ENCODE assay signal across 13 cellular contexts in the genomic region with DNA sequence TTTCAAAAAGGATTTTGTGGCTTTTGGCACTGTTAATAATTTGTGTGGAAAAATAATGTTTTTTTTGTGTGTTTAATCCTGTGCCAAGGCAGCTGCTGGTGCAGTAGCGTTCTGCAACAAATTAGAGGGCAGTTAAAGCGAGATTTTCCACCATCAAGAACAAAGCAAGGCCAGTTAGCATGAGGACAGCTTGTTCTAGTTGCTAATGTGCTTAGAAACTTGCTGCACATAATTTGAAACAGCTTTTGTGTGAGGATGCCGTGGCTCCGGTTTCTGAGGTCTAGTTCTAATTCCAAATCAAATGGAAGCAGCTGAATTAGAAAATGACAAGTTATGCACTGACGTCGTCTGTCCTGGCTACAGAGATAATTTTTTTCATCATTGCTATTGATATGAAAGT.
DNase-seq lines count a peak whose midpoint lies in the region; ATAC-seq and TF ChIP-seq lines count a peak whose summit lies in the region.
"Had no signal": no experiment of that assay in that cellular context is flagged by ENCODE, and none has a peak within 500 bp of the region (broad histone marks: within the 10 kb centered on the region; RNA-seq: fewer than 3 reads in every experiment).

No MANE protein-coding gene starts in this region.

- H3K4me3 ChIP-seq in coronary artery, result no peak overlapping the region
- H3K4me3 ChIP-seq: breast epithelium had no signal

- peak overlapping the region; percentile 27 to 57 (median 53) for H3K27ac Mint-ChIP-seq in nephron
- H3K27ac Mint-ChIP-seq: activated T-cell treated with anti-CD3 and anti-CD28 coated beads, Interleukin-2, amount 50 U/mL, for 72 hours; CD4-positive, CD25-positive, alpha-beta regulatory T cell had no signal

- peaks cover 44% of the 10 kb centered on the region for H3K4me1 Mint-ChIP-seq in nephron
- H3K4me1 Mint-ChIP-seq: CD4-positive, CD25-positive, alpha-beta regulatory T cell had no signal

- H3K36me3 Mint-ChIP-seq in nephron (ENCODE audit: low read depth), result no peaks in the 10 kb centered on the region
- H3K36me3 Mint-ChIP-seq: CD4-positive, CD25-positive, alpha-beta regulatory T cell had no signal

- ATAC-seq in GM21529 (IDR thresholded peaks at IDR 0.05; ENCODE audit: unreplicated experiment) (no peak), GM19328 (IDR thresholded peaks at IDR 0.05; ENCODE audit: unreplicated experiment) (no peak)
- ATAC-seq: activated T-cell treated with anti-CD3 and anti-CD28 coated beads, Interleukin-2, amount 50 U/mL, for 72 hours had no signal

- H3K27ac ChIP-seq in cingulate gyrus (ENCODE audit: low read depth, low read length) (peak overlapping the region; percentile 66), coronary artery (no peak overlapping the region)

- peak; percentile 55 for DNase-seq in AG20443 (ENCODE audit: low spot score)
- DNase-seq in NCI-H1694 treated with DMSO at 0.1 percent for 48 hours (lab: John Stamatoyannopoulos, UW), result peak; percentile 51
- no peak for DNase-seq in GM10266 (ENCODE audit: extremely low spot score)
- no peak for DNase-seq in coronary artery (ENCODE audit: low spot score)
- DNase-seq: activated CD4-positive, alpha-beta T cell treated with anti-CD3 and anti-CD28 coated beads for 1 hour; activated T-cell treated with anti-CD3 and anti-CD28 coated beads, Interleukin-2, amount 50 U/mL, for 72 hours; CD4-positive, CD25-positive, alpha-beta regulatory T cell; kidney glomerular epithelial cell had no signal

- H3K27me3 Mint-ChIP-seq in nephron (ENCODE audit: low read depth), result no peaks in the 10 kb centered on the region
- H3K27me3 Mint-ChIP-seq: CD4-positive, CD25-positive, alpha-beta regulatory T cell had no signal

- H3K9me3 Mint-ChIP-seq in nephron, result no peaks in the 10 kb centered on the region

- peak overlapping the region in 1 of 3 experiments; percentile 28 for H3K4me3 Mint-ChIP-seq in nephron
- H3K4me3 Mint-ChIP-seq: activated T-cell treated with anti-CD3 and anti-CD28 coated beads, Interleukin-2, amount 50 U/mL, for 72 hours; CD4-positive, CD25-positive, alpha-beta regulatory T cell had no signal

- TF ChIP-seq CTCF in nephron (IDR thresholded peaks at IDR 0.05; ENCODE audit: unreplicated experiment in 3 of 3) (no peak), GM10266 (IDR thresholded peaks at IDR 0.05; ENCODE audit: control insufficient read depth, insufficient read depth, low read depth, missing control alignments) (no peak), coronary artery (IDR thresholded peaks at IDR 0.05) (no peak)

Comparison
In these comparisons a context has a peak if more than half of its experiments do, and no peak if none do; other contexts are left out.
1. DNase-seq: peak in AG20443 (single experiment) and NCI-H1694 treated with DMSO at 0.1 percent for 48 hours (single experiment); none in GM10266 (single experiment) and coronary artery (single experiment).